In the genomic region with DNA sequence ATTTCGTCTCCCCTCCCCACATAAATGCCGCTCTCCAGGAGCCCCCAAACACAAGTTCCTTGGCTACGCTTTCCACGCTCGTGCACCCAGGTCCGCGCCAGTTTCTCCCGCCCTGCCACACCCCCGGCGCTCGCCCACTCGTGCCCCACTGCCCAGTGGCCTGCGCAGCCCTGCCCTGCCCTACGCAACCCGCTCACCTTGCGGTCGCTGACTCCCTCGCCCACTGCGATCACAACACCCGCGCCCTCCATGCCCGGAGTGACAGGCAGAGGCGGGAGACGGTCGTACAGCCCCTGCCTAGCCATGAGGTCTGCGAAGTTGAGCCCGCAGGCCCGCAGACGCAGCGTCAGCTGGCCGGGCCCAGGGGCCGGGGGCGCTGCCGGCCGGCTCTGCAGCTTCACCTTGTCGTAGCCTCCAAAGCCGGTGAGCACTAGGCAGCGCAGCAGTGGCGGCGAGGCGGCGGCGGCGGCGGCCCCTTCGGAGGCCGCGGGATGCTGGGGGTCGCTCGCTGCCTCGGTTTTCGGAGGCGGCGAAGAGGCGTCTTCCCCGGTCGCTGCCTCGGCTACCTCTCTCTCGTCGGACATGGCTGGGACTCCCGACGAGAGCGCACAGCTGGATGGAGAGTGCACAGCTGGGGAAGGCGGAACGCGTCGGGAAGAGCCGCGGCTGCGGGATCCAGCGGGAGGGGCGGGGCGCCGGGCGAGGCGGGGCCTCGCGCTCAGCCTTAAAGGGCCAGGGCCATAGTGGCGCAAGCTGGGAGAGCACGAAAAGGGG, we compare ENCODE assay signal across 8 cellular contexts. TPM values are rescaled to one million over a fixed set of nuclear protein-coding genes. Genes with fewer than 3 reads are reported as not detected.
DNase-seq lines count a peak whose midpoint lies in the region; ATAC-seq and TF ChIP-seq lines count a peak whose summit lies in the region.

Gene VAT1 (minus strand): TSS at position 647 of the 774 bp plus-strand sequence. CDS start 63 bp downstream, at position 584.

- H3K79me2 ChIP-seq in PC-9 (ENCODE audit: low read depth), result peaks cover 21% of the 10 kb centered on the region

- peaks cover 9% of the 10 kb centered on the region for H3K27me3 Mint-ChIP-seq in activated T-cell treated with anti-CD3 and anti-CD28 coated beads, Interleukin-2, amount 50 U/mL, for 72 hours (ENCODE audit: low read depth)
- H3K27me3 Mint-ChIP-seq in stimulated activated memory B cell treated with anti-CD40 and anti-IgM and Interleukin-4, amounts not matched to agents 10 μg/mL and 1 μg/mL and 100 μg/mL, for 72 hours, result no peaks in the 10 kb centered on the region

- peak within 1 kb of the TSS; percentile 63 for H3K27ac Mint-ChIP-seq in activated T-cell treated with anti-CD3 and anti-CD28 coated beads, Interleukin-2, amount 50 U/mL, for 72 hours
- peak within 1 kb of the TSS; percentile 74 for H3K27ac Mint-ChIP-seq in stimulated activated memory B cell treated with anti-CD40 and anti-IgM and Interleukin-4, amounts not matched to agents 10 μg/mL and 1 μg/mL and 100 μg/mL, for 72 hours

- intact Hi-C loops in PC-9 (cut with micrococcal nuclease; ENCODE audit: unreplicated experiment) (loop anchor here (1.0 to 5.0 kb wide), 3 partner anchors 103 to 340 kb away; partner anchors contain the start of genes BRCA1 and NBR1), mucosa of descending colon (cut with DNase I, micrococcal nuclease) (no loop called here)

- no TSS peak for BruUV-seq in PC-9 (replicated peaks; lab: Mats Ljungman, UMichigan)

- H3K36me3 Mint-ChIP-seq in activated T-cell treated with anti-CD3 and anti-CD28 coated beads, Interleukin-2, amount 50 U/mL, for 72 hours (ENCODE audit: insufficient read depth in 2 of 2), result no peaks in the 10 kb centered on the region
- H3K36me3 Mint-ChIP-seq in stimulated activated memory B cell treated with anti-CD40 and anti-IgM and Interleukin-4, amounts not matched to agents 10 μg/mL and 1 μg/mL and 100 μg/mL, for 72 hours, result no peaks in the 10 kb centered on the region

- peak within 1 kb of the TSS; percentile 100 for H3K4me3 ChIP-seq in HUES6 (ENCODE audit: low read depth, low read length)
- peak within 1 kb of the TSS; percentile 95 for H3K4me3 ChIP-seq in PC-9
- peak within 1 kb of the TSS; percentile 75 for H3K4me3 ChIP-seq in mucosa of descending colon

- H3F3A ChIP-seq in PC-9 (ENCODE audit: insufficient read depth, low read depth), result peaks cover 36% of the 10 kb centered on the region; the same call in 1 of the 2 replicates

- H3K4me1 ChIP-seq in HUES6 (ENCODE audit: control insufficient read depth, insufficient read depth, low read length) (peaks cover 20% of the 10 kb centered on the region), PC-9 (replicated peaks; ENCODE audit: insufficient read depth) (peaks cover 21% of the 10 kb centered on the region), mucosa of descending colon (ENCODE audit: low read depth) (peaks cover 24% of the 10 kb centered on the region)

- H4K20me1 ChIP-seq in PC-9 (ENCODE audit: insufficient read depth), result peaks cover 2% of the 10 kb centered on the region; the same call in 1 of the 2 replicates

- no peaks in the 10 kb centered on the region for H3K9me2 ChIP-seq in PC-9 (ENCODE audit: insufficient read depth)

- H3K4me2 ChIP-seq in PC-9, result peak within 1 kb of the TSS; percentile 97

- ATAC-seq in activated T-cell treated with anti-CD3 and anti-CD28 coated beads, Interleukin-2, amount 50 U/mL, for 72 hours (replicated peaks in 1 of 2), result peak; percentile 65 to 66
- peak; percentile 86 for ATAC-seq in mucosa of descending colon
- ATAC-seq in stimulated activated memory B cell treated with anti-CD40 and anti-IgM and Interleukin-4, amounts not matched to agents 10 μg/mL and 1 μg/mL and 100 μg/mL, for 72 hours, result peak; percentile 71
- no peak for ATAC-seq in HG03442 (IDR thresholded peaks at IDR 0.05; ENCODE audit: unreplicated experiment)

- no peak for TF ChIP-seq POLR2A in erythroblast (IDR thresholded peaks at IDR 0.05; ENCODE audit: low read length)

- POLR2A ChIA-PET in PC-9 (lab: Charles Lee; ENCODE audit: unreplicated experiment), result interaction anchor here (0.5 to 0.9 kb wide), 4 partner anchors 20 to 294 kb away, joined by 3 to 8 read pairs (median 5); no protein-coding TSS in a partner anchor

- DNase-seq in DMS153 treated with DMSO at 0.1 percent for 48 hours (lab: John Stamatoyannopoulos, UW; ENCODE audit: unreplicated experiment), result peak; percentile 42
- DNase-seq in PC-9, result peak; percentile 48 to 71
- peak; percentile 65 to 73 for DNase-seq in activated T-cell treated with anti-CD3 and anti-CD28 coated beads, Interleukin-2, amount 50 U/mL, for 72 hours
- DNase-seq in erythroblast (lab: John Stamatoyannopoulos, UW), result peak; percentile 73 to 81
- peak; percentile 86 to 89 (median 88) for DNase-seq in mucosa of descending colon

- H2AFZ ChIP-seq in PC-9, result peak within 1 kb of the TSS; percentile 97

- TF ChIP-seq CTCF in PC-9 (conservative IDR thresholded peaks at IDR 0.05) (no peak), mucosa of descending colon (IDR thresholded peaks at IDR 0.05) (no peak)

- no peaks in the 10 kb centered on the region for H3K27me3 ChIP-seq in HUES6 (ENCODE audit: control insufficient read depth, insufficient read depth, low read length)
- no peaks in the 10 kb centered on the region for H3K27me3 ChIP-seq in PC-9 (ENCODE audit: insufficient read depth, low read depth)

- peaks cover 19% of the 10 kb centered on the region for H3K4me1 Mint-ChIP-seq in activated T-cell treated with anti-CD3 and anti-CD28 coated beads, Interleukin-2, amount 50 U/mL, for 72 hours (ENCODE audit: low read depth)
- H3K4me1 Mint-ChIP-seq in stimulated activated memory B cell treated with anti-CD40 and anti-IgM and Interleukin-4, amounts not matched to agents 10 μg/mL and 1 μg/mL and 100 μg/mL, for 72 hours, result peaks cover 30% of the 10 kb centered on the region

- H3K9me3 Mint-ChIP-seq in activated T-cell treated with anti-CD3 and anti-CD28 coated beads, Interleukin-2, amount 50 U/mL, for 72 hours, result no peaks in the 10 kb centered on the region
- no peaks in the 10 kb centered on the region for H3K9me3 Mint-ChIP-seq in stimulated activated memory B cell treated with anti-CD40 and anti-IgM and Interleukin-4, amounts not matched to agents 10 μg/mL and 1 μg/mL and 100 μg/mL, for 72 hours

- H3K36me3 ChIP-seq in HUES6 (ENCODE audit: control insufficient read depth, insufficient read depth, low read length), result peaks cover 27% of the 10 kb centered on the region
- peaks cover 10% of the 10 kb centered on the region for H3K36me3 ChIP-seq in PC-9 (ENCODE audit: low read depth)
- no peaks in the 10 kb centered on the region for H3K36me3 ChIP-seq in mucosa of descending colon (ENCODE audit: low read depth)

- H3K4me3 Mint-ChIP-seq in activated T-cell treated with anti-CD3 and anti-CD28 coated beads, Interleukin-2, amount 50 U/mL, for 72 hours, result peak within 1 kb of the TSS; percentile 92 to 93
- H3K4me3 Mint-ChIP-seq in stimulated activated memory B cell treated with anti-CD40 and anti-IgM and Interleukin-4, amounts not matched to agents 10 μg/mL and 1 μg/mL and 100 μg/mL, for 72 hours, result peak within 1 kb of the TSS; percentile 89

- H3K27ac ChIP-seq in HUES6 (ENCODE audit: low read depth, low read length) (peak within 1 kb of the TSS; percentile 76; the same call in 1 of the 2 replicates), PC-9 (peak within 1 kb of the TSS; percentile 82)

- H3K9me3 ChIP-seq in HUES6 (ENCODE audit: control insufficient read depth, insufficient read depth, low read depth, low read length) (no peaks in the 10 kb centered on the region), PC-9 (ENCODE audit: insufficient read depth, low read depth) (no peaks in the 10 kb centered on the region), mucosa of descending colon (no peaks in the 10 kb centered on the region)

- CTCF ChIA-PET in PC-9 (lab: Charles Lee), result interaction anchor here (0.7 kb wide), 1 partner anchor 61 kb away, joined by 14 read pairs; no protein-coding TSS in a partner anchor

- H3K9ac ChIP-seq in HUES6 (ENCODE audit: low read length), result peak within 1 kb of the TSS; percentile 88

RNA-seq across cellular contexts. Expression of gene VAT1, which starts in this region (rescaled TPM):
- total RNA-seq in PC-9 (2021), result 212 and 220 TPM in 2 replicates
- total RNA-seq in activated T-cell treated with anti-CD3 and anti-CD28 coated beads, Interleukin-2, amount 50 U/mL, for 72 hours, result 10 to 100 TPM; 13.2 to 23.2 TPM
- total RNA-seq in mucosa of descending colon, result 100 to 1,000 TPM in 1 of 3 donors, 10 to 100 TPM in 2; 35.2 to 142 (median 48.7) TPM
